8 cellular contexts compared by ENCODE assay signal in genomic region chr13:99436686-99437416, GRCh38.
DNase-seq lines count a peak whose midpoint lies in the region; ATAC-seq and TF ChIP-seq lines count a peak whose summit lies in the region.

No MANE protein-coding gene starts in this region.

- H3K4me3 ChIP-seq in right cardiac atrium (ENCODE audit: low read length) (no peak overlapping the region), skeletal muscle cell (ENCODE audit: low read depth, low read length) (no peak overlapping the region)

- H3K27me3 ChIP-seq in right cardiac atrium (ENCODE audit: control insufficient read depth, insufficient read depth): no peaks in the 10 kb centered on the region

- DNase-seq in NCI-H187 (lab: John Stamatoyannopoulos, UW) (peak; percentile 77 to 78), T-helper 2 cell (peak; percentile 83 to 93 (median 92)), amniotic stem cell (lab: John Stamatoyannopoulos, UW) (peak; percentile 66), right cardiac atrium (peak; percentile 85 to 93 (median 92)), skeletal muscle cell (ENCODE audit: low read depth) (peak; percentile 59)

- H3K27ac ChIP-seq in right cardiac atrium (ENCODE audit: low read length): no peak overlapping the region

- no peaks in the 10 kb centered on the region for H3K4me1 ChIP-seq in right cardiac atrium (ENCODE audit: control insufficient read depth, insufficient read depth, low read length)

- intact Hi-C loops in right cardiac atrium (cut with DNase I): loop anchor here (2.0 to 10.0 kb wide), 5 partner anchors 162 to 260 kb away; no protein-coding TSS in a partner anchor

- TF ChIP-seq CTCF in GM12872 (IDR thresholded peaks at IDR 0.05; ENCODE audit: insufficient read depth, low read depth, low read length): peak; percentile 97

- peak; percentile 47 for ATAC-seq in HG02884 (IDR thresholded peaks at IDR 0.05; ENCODE audit: unreplicated experiment)
- ATAC-seq in right cardiac atrium: peak; percentile 55 to 64
- ATAC-seq in HG03460 (IDR thresholded peaks at IDR 0.05; ENCODE audit: unreplicated experiment): no peak

- H3K9me3 ChIP-seq in right cardiac atrium (ENCODE audit: control insufficient read depth, low read length): no peaks in the 10 kb centered on the region

- 14% methylated on average over 27 of the region's 27 CpGs for WGBS in right cardiac atrium
